Comparison of ENCODE assay signal across 8 cellular contexts in the genomic region with DNA sequence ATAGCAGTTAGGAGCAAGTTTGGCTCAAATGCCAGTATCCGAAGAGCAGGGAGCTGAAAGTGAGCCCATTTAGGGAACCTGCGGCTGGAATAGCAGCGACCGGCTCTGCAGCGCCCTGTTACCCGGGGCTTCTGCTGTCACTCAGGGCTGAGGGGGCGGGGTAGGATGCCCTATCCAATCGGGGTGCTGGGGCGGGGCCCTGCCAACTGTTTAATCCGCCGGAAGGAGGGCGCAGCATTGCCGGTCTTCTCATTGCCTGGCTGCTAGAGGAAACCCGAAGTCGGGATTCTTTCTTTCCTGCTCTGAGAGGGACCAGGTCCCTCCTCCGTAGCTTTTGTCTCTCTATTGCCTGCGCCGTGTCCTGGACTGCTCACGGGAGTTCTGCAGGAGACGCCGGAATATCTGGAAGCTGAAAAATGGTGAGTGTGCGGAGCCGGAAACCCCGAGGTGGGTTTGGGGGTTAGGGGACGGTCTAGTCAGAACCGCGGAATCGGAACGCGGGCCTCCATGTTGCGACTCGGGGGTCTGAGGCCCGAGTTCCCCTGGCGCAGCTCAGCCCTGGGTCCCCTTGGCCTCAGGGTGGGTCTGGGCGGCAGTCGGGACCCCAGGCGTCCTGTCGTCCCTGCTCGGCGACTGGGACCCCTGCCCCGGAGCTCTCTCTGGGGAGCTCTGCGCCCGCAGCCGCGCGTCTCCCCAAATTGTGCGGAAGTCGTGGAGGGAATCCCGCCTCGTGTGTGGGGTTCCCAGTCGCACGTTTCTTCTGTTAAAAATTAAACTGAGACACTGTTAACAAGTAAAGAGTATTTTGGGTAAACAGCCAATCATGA.
DNase-seq lines count a peak whose midpoint lies in the region; ATAC-seq and TF ChIP-seq lines count a peak whose summit lies in the region.

No MANE protein-coding gene starts in this region.

- H3K4me3 ChIP-seq in WI38 (ENCODE audit: low read depth, low read length), result peak overlapping the region; percentile 94
- H3K4me3 ChIP-seq in cardiac fibroblast (replicated peaks in 1 of 2; ENCODE audit: low read depth in 2 of 2, low read length in 2 of 2), result peak overlapping the region; percentile 65 to 88

- TF ChIP-seq CTCF in WI38 (IDR thresholded peaks at IDR 0.05; ENCODE audit: low read depth, low read length) (no peak), cardiac fibroblast (IDR thresholded peaks at IDR 0.05; ENCODE audit: low read depth, low read length) (no peak)

- ATAC-seq in GM18498 (IDR thresholded peaks at IDR 0.05; ENCODE audit: unreplicated experiment) (peak; percentile 78), HG03039 (IDR thresholded peaks at IDR 0.05; ENCODE audit: unreplicated experiment) (peak; percentile 67), HG03469 (IDR thresholded peaks at IDR 0.05; ENCODE audit: unreplicated experiment) (no peak)

- DNase-seq in NCI-H2196 (lab: John Stamatoyannopoulos, UW; ENCODE audit: unreplicated experiment), result peak; percentile 93
- DNase-seq in cardiac fibroblast (ENCODE audit: low read depth in 2 of 2), result peak; percentile 94
- peak; percentile 97 for DNase-seq in islet precursor cell
- DNase-seq in stimulated activated CD4-positive, alpha-beta T cell treated with anti-CD3 and anti-CD28 coated beads, Interleukin-12 subunit alpha, Interleukin-12 subunit beta, amount 100 ng/mL, for 24 hours (ENCODE audit: low read depth in 2 of 2), result peak; percentile 82 to 96
